Comparison of ENCODE assay signal across 39 cellular contexts in genomic region chr5:145904743-145905142, GRCh38. TPM values are rescaled to one million over a fixed set of nuclear protein-coding genes. Genes with fewer than 3 reads are reported as not detected.
"Had no signal": no experiment of that assay in that cellular context is flagged by ENCODE, and none has a peak within 500 bp of the region (broad histone marks: within the 10 kb centered on the region; RNA-seq: fewer than 3 reads in every experiment).

No MANE protein-coding gene starts in this region.

- H3K27ac ChIP-seq: adrenal gland, ascending aorta, body of pancreas, brain microvascular endothelial cell, breast epithelium, cardiac muscle cell had no signal

- H3K27me3 ChIP-seq: adrenal gland, ascending aorta, body of pancreas, brain microvascular endothelial cell, breast epithelium, cardiac muscle cell had no signal

- H3K9me3 ChIP-seq: adrenal gland, ascending aorta, body of pancreas had no signal

- H3K4me3 ChIP-seq: adrenal gland, ascending aorta, body of pancreas, breast epithelium, cardiac muscle cell had no signal

- DNase-seq: activated effector memory CD4-positive, alpha-beta T cell treated with anti-CD3 and anti-CD28 coated beads, Interleukin-2, amount 50 U/mL, for 16 hours; activated effector memory CD4-positive, alpha-beta T cell treated with Interleukin-2 at 50 U/mL for 16 hours; activated gamma-delta T cell; activated gamma-delta T cell treated with Interleukin-2 at 50 U/mL for 16 hours; activated naive CD4-positive, alpha-beta T cell; activated naive CD4-positive, alpha-beta T cell treated with anti-CD3 and anti-CD28 coated beads for 36 hours; activated naive CD4-positive, alpha-beta T cell treated with anti-CD3 and anti-CD28 coated beads, Interleukin-2, amount 10 ng/mL, durations not matched to agents 7 days and 5 days; activated naive CD4-positive, alpha-beta T cell treated with anti-CD3 and anti-CD28 coated beads, Interleukin-2, amount 50 U/mL, for 16 hours; activated naive CD4-positive, alpha-beta T cell treated with Interleukin-2 at 50 U/mL for 16 hours; activated naive CD8-positive, alpha-beta T cell treated with anti-CD3 and anti-CD28 coated beads for 36 hours; activated naive CD8-positive, alpha-beta T cell treated with anti-CD3 and anti-CD28 coated beads, Interleukin-2, amount 10 ng/mL, durations not matched to agents 7 days and 5 days; activated naive CD8-positive, alpha-beta T cell treated with anti-CD3 and anti-CD28 coated beads, Interleukin-2, amount 50 U/mL, for 24 hours; activated T-cell treated with anti-CD3 and anti-CD28 coated beads, Interleukin-2, amount 50 U/mL, for 1 hour; activated T-cell treated with anti-CD3 and anti-CD28 coated beads, Interleukin-2, amount 50 U/mL, for 24 hours; activated T-cell treated with anti-CD3 and anti-CD28 coated beads, Interleukin-2, amount 50 U/mL, for 4 hours; activated T-cell treated with anti-CD3 and anti-CD28 coated beads, Interleukin-2, amount 50 U/mL, for 48 hours; activated T-cell treated with anti-CD3 and anti-CD28 coated beads, Interleukin-2, amount 50 U/mL, for 72 hours; adrenal gland; amniotic stem cell; amygdala; anterior cingulate cortex; aorta; body of pancreas; brain microvascular endothelial cell; caudate nucleus; central memory CD4-positive, alpha-beta T cell; cerebellar nuclear complex had no signal

- ATAC-seq: activated naive CD4-positive, alpha-beta T cell treated with anti-CD3 and anti-CD28 coated beads, Interleukin-2, amount 50 U/mL, for 72 hours; activated naive CD8-positive, alpha-beta T cell treated with anti-CD3 and anti-CD28 coated beads, Interleukin-2, amount 50 U/mL, for 24 hours; activated T-cell treated with anti-CD3 and anti-CD28 coated beads, Interleukin-2, amount 50 U/mL, for 4 hours; activated T-cell treated with anti-CD3 and anti-CD28 coated beads, Interleukin-2, amount 50 U/mL, for 72 hours; activated T-helper 17 cell treated with anti-CD3 and anti-CD28 coated beads, Interleukin-2, amount 50 U/mL, for 72 hours; body of pancreas had no signal

- H3K4me1 ChIP-seq: adrenal gland, ascending aorta, breast epithelium had no signal

- FAIRE-seq: astrocyte, bronchial epithelial cell had no signal

- H3K36me3 ChIP-seq: adrenal gland, ascending aorta, brain microvascular endothelial cell, breast epithelium, cardiac muscle cell had no signal

RNA-seq across cellular contexts. Expression of gene SH3RF2, which starts 31.6 kb away (rescaled TPM):
- total RNA-seq: activated naive CD4-positive, alpha-beta T cell treated with anti-CD3 and anti-CD28 coated beads for 36 hours; activated naive CD4-positive, alpha-beta T cell treated with anti-CD3 and anti-CD28 coated beads, Interleukin-2, amount 50 U/mL, for 72 hours; activated naive CD8-positive, alpha-beta T cell treated with anti-CD3 and anti-CD28 coated beads for 36 hours; activated naive CD8-positive, alpha-beta T cell treated with anti-CD3 and anti-CD28 coated beads, Interleukin-2, amount 10 ng/mL, durations not matched to agents 7 days and 5 days had no signal

RNA-seq across cellular contexts. Expression of gene GRXCR2, which starts 31.9 kb away (rescaled TPM):
- total RNA-seq: activated naive CD4-positive, alpha-beta T cell treated with anti-CD3 and anti-CD28 coated beads for 36 hours; activated naive CD4-positive, alpha-beta T cell treated with anti-CD3 and anti-CD28 coated beads, Interleukin-2, amount 50 U/mL, for 72 hours; activated naive CD8-positive, alpha-beta T cell treated with anti-CD3 and anti-CD28 coated beads for 36 hours; activated naive CD8-positive, alpha-beta T cell treated with anti-CD3 and anti-CD28 coated beads, Interleukin-2, amount 10 ng/mL, durations not matched to agents 7 days and 5 days; activated T-cell treated with anti-CD3 and anti-CD28 coated beads, Interleukin-2, amount 50 U/mL, for 4 hours; activated T-cell treated with anti-CD3 and anti-CD28 coated beads, Interleukin-2, amount 50 U/mL, for 72 hours; activated T-helper 1 cell treated with anti-CD3 and anti-CD28 coated beads, Interleukin-12 subunit alpha, Interleukin-12 subunit beta, Interleukin-2, Interleukin-4 antibody, amounts not matched to agents 30 ng/mL and 10 ng/mL and 1 ng/mL, durations not matched to agents 14 hours and 24 hours and 36 hours; activated T-helper 17 cell treated with anti-CD3 and anti-CD28 coated beads, Interleukin-2, amount 50 U/mL, for 72 hours; activated T-helper 2 cell treated with anti-CD3 and anti-CD28 coated beads, Interferon-gamma antibody, Interleukin-2, Interleukin-4, amounts not matched to agents 10 μg/mL and 5 μg/mL and 100 μg/mL, durations not matched to agents 14 hours and 24 hours and 36 hours; adrenal gland; aorta; ascending aorta; astrocyte; body of pancreas; bronchial epithelial cell; cardiac muscle cell; cerebellum; chondrocyte had no signal
- polyA plus RNA-seq: adipose tissue, adrenal gland, aorta, cardiac muscle cell had no signal
